2 cellular contexts compared by ENCODE assay signal in genomic region chr17:81738801-81739393, GRCh38.
TF ChIP-seq lines count a peak whose summit lies in the region.

No MANE protein-coding gene starts in this region.

TF ChIP-seq in HEK293, 187 proteins besides CTCF, POLR2A, EP300 and RAD21:
- TF ChIP-seq SP2 (tag by site-specific recombination; IDR thresholded peaks at IDR 0.05) (0 out of 2 replicates have a peak, but pooled peaks have one; percentile 12), ZNF214 (tag by site-specific recombination; IDR thresholded peaks at IDR 0.05; ENCODE audit: borderline replicate concordance) (no peak), ZNF580 (tag by site-specific recombination; IDR thresholded peaks at IDR 0.05) (no peak)

TF ChIP-seq in K562, 482 proteins besides CTCF, POLR2A, EP300 and RAD21:
- TF ChIP-seq ZBTB33 (CRISPR knock-in tag; IDR thresholded peaks at IDR 0.05) = peak; percentile 95
- TF ChIP-seq SLC30A9 (CRISPR knock-in tag; IDR thresholded peaks at IDR 0.05) = no peak
TF ChIP-seq in K562: peak in this region for 1.
